In the genomic region with DNA sequence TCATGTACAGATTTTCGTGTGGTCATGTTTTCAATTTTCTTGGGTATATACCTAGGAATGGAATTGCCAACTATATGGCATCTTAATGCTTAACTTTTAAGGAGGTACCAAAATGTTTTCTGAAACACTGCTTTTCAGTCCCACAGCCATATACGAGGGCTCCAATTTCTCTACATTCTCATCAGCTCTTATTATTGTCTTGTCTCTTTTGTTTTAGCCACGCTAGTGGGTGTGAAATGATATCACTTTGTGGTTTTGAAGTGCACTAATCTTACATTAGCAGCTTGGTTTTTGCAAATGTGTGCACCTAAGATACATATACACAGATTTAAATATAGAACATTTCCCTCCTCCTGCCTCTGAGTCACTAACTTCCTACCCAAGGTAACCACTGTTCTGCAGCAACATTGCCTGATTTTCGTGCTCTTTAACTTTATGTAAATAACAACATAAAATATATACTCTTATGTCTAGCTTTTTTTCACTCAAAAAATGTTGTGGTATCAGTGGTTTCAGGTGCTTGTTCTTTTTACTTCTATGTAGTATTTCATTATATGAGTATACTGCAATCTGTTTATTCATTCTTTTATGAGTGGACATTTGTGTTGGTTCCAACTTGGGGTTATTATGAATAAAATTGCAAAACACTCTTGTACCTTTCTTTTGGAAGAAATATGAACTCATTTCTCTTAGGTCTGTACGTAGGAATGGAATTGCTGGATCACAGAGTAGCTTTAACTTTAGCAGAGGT, we compare ENCODE assay signal across 1 cellular context.
TF ChIP-seq lines count a peak whose summit lies in the region.

No MANE protein-coding gene starts in this region.

TF ChIP-seq in K562, 482 proteins besides CTCF, POLR2A, EP300 and RAD21 (continued from another document and continues in another):
- TF ChIP-seq, protein P1, sequence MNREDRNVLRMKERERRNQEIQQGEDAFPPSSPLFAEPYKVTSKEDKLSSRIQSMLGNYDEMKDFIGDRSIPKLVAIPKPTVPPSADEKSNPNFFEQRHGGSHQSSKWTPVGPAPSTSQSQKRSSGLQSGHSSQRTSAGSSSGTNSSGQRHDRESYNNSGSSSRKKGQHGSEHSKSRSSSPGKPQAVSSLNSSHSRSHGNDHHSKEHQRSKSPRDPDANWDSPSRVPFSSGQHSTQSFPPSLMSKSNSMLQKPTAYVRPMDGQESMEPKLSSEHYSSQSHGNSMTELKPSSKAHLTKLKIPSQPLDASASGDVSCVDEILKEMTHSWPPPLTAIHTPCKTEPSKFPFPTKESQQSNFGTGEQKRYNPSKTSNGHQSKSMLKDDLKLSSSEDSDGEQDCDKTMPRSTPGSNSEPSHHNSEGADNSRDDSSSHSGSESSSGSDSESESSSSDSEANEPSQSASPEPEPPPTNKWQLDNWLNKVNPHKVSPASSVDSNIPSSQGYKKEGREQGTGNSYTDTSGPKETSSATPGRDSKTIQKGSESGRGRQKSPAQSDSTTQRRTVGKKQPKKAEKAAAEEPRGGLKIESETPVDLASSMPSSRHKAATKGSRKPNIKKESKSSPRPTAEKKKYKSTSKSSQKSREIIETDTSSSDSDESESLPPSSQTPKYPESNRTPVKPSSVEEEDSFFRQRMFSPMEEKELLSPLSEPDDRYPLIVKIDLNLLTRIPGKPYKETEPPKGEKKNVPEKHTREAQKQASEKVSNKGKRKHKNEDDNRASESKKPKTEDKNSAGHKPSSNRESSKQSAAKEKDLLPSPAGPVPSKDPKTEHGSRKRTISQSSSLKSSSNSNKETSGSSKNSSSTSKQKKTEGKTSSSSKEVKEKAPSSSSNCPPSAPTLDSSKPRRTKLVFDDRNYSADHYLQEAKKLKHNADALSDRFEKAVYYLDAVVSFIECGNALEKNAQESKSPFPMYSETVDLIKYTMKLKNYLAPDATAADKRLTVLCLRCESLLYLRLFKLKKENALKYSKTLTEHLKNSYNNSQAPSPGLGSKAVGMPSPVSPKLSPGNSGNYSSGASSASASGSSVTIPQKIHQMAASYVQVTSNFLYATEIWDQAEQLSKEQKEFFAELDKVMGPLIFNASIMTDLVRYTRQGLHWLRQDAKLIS (CRISPR knock-in tag; IDR thresholded peaks at IDR 0.05) = no peak
- no peak for TF ChIP-seq ZC3H4 (CRISPR knock-in tag; IDR thresholded peaks at IDR 0.05; ENCODE audit: borderline replicate concordance)
- TF ChIP-seq, protein P2, sequence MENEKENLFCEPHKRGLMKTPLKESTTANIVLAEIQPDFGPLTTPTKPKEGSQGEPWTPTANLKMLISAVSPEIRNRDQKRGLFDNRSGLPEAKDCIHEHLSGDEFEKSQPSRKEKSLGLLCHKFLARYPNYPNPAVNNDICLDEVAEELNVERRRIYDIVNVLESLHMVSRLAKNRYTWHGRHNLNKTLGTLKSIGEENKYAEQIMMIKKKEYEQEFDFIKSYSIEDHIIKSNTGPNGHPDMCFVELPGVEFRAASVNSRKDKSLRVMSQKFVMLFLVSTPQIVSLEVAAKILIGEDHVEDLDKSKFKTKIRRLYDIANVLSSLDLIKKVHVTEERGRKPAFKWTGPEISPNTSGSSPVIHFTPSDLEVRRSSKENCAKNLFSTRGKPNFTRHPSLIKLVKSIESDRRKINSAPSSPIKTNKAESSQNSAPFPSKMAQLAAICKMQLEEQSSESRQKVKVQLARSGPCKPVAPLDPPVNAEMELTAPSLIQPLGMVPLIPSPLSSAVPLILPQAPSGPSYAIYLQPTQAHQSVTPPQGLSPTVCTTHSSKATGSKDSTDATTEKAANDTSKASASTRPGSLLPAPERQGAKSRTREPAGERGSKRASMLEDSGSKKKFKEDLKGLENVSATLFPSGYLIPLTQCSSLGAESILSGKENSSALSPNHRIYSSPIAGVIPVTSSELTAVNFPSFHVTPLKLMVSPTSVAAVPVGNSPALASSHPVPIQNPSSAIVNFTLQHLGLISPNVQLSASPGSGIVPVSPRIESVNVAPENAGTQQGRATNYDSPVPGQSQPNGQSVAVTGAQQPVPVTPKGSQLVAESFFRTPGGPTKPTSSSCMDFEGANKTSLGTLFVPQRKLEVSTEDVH (IDR thresholded peaks at IDR 0.05; ENCODE audit: low read depth, partially characterized antibody) = no peak
- TF ChIP-seq, protein P3, sequence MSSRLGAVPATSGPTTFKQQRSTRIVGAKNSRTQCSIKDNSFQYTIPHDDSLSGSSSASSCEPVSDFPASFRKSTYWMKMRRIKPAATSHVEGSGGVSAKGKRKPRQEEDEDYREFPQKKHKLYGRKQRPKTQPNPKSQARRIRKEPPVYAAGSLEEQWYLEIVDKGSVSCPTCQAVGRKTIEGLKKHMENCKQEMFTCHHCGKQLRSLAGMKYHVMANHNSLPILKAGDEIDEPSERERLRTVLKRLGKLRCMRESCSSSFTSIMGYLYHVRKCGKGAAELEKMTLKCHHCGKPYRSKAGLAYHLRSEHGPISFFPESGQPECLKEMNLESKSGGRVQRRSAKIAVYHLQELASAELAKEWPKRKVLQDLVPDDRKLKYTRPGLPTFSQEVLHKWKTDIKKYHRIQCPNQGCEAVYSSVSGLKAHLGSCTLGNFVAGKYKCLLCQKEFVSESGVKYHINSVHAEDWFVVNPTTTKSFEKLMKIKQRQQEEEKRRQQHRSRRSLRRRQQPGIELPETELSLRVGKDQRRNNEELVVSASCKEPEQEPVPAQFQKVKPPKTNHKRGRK (tag; IDR thresholded peaks at IDR 0.05) = no peak
- no peak for TF ChIP-seq MAFF (IDR thresholded peaks at IDR 0.05; ENCODE audit: low read length)
- no peak for TF ChIP-seq ZNF830 (CRISPR knock-in tag; IDR thresholded peaks at IDR 0.05)
- TF ChIP-seq FOXA3 (CRISPR knock-in tag; conservative IDR thresholded peaks at IDR 0.05 in 1 of 2, IDR thresholded peaks at IDR 0.05 in 1 of 2) = peak in 1 of 2 experiments; percentile 53; a peak in 2 of 4 replicates
- no peak for TF ChIP-seq ZZZ3 (IDR thresholded peaks at IDR 0.05)
- peak; percentile 98 for TF ChIP-seq TCF3 (CRISPR knock-in tag; IDR thresholded peaks at IDR 0.05)
- TF ChIP-seq JUNB (CRISPR knock-in tag; conservative IDR thresholded peaks at IDR 0.05) = 0 out of 2 replicates have a peak, but pooled peaks have one; percentile 11
- peak; percentile 40; the same call in 1 of the 2 replicates for TF ChIP-seq SP1 (CRISPR knock-in tag; IDR thresholded peaks at IDR 0.05)
- peak; percentile 96 for TF ChIP-seq CBFA2T2 (conservative IDR thresholded peaks at IDR 0.05)
- no peak for TF ChIP-seq FUS (optimal IDR thresholded peaks at IDR 0.05; ENCODE audit: low read depth, low read length)
- TF ChIP-seq POU5F1 (IDR thresholded peaks at IDR 0.05; ENCODE audit: borderline replicate concordance, low read depth, low read length, partially characterized antibody) = no peak
- TF ChIP-seq HMG20B (CRISPR knock-in tag; IDR thresholded peaks at IDR 0.05) = no peak
- peak; percentile 87 for TF ChIP-seq JUN (IDR thresholded peaks at IDR 0.05; ENCODE audit: borderline replicate concordance, low read depth, low read length)
- TF ChIP-seq JUN (CRISPR knock-in tag; IDR thresholded peaks at IDR 0.05; ENCODE audit: borderline replicate concordance) = no peak
- no peak for TF ChIP-seq ILF3 (IDR thresholded peaks at IDR 0.05; ENCODE audit: borderline replicate concordance)
- TF ChIP-seq, protein P4, sequence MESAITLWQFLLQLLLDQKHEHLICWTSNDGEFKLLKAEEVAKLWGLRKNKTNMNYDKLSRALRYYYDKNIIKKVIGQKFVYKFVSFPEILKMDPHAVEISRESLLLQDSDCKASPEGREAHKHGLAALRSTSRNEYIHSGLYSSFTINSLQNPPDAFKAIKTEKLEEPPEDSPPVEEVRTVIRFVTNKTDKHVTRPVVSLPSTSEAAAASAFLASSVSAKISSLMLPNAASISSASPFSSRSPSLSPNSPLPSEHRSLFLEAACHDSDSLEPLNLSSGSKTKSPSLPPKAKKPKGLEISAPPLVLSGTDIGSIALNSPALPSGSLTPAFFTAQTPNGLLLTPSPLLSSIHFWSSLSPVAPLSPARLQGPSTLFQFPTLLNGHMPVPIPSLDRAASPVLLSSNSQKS (CRISPR knock-in tag; IDR thresholded peaks at IDR 0.05) = no peak
- TF ChIP-seq ESRRB (CRISPR knock-in tag; IDR thresholded peaks at IDR 0.05; ENCODE audit: borderline replicate concordance) = no peak
- peak; percentile 84 for TF ChIP-seq ZNF589 (CRISPR knock-in tag; IDR thresholded peaks at IDR 0.05; ENCODE audit: low read depth)
- TF ChIP-seq, protein P5, sequence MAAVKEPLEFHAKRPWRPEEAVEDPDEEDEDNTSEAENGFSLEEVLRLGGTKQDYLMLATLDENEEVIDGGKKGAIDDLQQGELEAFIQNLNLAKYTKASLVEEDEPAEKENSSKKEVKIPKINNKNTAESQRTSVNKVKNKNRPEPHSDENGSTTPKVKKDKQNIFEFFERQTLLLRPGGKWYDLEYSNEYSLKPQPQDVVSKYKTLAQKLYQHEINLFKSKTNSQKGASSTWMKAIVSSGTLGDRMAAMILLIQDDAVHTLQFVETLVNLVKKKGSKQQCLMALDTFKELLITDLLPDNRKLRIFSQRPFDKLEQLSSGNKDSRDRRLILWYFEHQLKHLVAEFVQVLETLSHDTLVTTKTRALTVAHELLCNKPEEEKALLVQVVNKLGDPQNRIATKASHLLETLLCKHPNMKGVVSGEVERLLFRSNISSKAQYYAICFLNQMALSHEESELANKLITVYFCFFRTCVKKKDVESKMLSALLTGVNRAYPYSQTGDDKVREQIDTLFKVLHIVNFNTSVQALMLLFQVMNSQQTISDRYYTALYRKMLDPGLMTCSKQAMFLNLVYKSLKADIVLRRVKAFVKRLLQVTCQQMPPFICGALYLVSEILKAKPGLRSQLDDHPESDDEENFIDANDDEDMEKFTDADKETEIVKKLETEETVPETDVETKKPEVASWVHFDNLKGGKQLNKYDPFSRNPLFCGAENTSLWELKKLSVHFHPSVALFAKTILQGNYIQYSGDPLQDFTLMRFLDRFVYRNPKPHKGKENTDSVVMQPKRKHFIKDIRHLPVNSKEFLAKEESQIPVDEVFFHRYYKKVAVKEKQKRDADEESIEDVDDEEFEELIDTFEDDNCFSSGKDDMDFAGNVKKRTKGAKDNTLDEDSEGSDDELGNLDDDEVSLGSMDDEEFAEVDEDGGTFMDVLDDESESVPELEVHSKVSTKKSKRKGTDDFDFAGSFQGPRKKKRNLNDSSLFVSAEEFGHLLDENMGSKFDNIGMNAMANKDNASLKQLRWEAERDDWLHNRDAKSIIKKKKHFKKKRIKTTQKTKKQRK (IDR thresholded peaks at IDR 0.05; ENCODE audit: borderline replicate concordance, low read depth, low read length) = no peak
- TF ChIP-seq ZKSCAN8 (CRISPR knock-in tag; IDR thresholded peaks at IDR 0.05) = no peak; the same call in 1 of the 2 replicates
- TF ChIP-seq, protein P6, sequence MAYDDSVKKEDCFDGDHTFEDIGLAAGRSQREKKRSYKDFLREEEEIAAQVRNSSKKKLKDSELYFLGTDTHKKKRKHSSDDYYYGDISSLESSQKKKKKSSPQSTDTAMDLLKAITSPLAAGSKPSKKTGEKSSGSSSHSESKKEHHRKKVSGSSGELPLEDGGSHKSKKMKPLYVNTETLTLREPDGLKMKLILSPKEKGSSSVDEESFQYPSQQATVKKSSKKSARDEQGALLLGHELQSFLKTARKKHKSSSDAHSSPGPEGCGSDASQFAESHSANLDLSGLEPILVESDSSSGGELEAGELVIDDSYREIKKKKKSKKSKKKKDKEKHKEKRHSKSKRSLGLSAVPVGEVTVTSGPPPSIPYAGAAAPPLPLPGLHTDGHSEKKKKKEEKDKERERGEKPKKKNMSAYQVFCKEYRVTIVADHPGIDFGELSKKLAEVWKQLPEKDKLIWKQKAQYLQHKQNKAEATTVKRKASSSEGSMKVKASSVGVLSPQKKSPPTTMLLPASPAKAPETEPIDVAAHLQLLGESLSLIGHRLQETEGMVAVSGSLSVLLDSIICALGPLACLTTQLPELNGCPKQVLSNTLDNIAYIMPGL (CRISPR knock-in tag; IDR thresholded peaks at IDR 0.05) = no peak
- no peak for TF ChIP-seq ZNF347 (CRISPR knock-in tag; IDR thresholded peaks at IDR 0.05; ENCODE audit: low read depth)
- no peak for TF ChIP-seq YY1 (IDR thresholded peaks at IDR 0.05; ENCODE audit: borderline replicate concordance in 1 of 3, control insufficient read depth in 1 of 3, extremely low read depth in 1 of 3, insufficient read depth in 3 of 3, insufficient read length in 1 of 3, insufficient replicate concordance in 2 of 3, low read depth in 1 of 3, low read length in 2 of 3)
- TF ChIP-seq, protein P7, sequence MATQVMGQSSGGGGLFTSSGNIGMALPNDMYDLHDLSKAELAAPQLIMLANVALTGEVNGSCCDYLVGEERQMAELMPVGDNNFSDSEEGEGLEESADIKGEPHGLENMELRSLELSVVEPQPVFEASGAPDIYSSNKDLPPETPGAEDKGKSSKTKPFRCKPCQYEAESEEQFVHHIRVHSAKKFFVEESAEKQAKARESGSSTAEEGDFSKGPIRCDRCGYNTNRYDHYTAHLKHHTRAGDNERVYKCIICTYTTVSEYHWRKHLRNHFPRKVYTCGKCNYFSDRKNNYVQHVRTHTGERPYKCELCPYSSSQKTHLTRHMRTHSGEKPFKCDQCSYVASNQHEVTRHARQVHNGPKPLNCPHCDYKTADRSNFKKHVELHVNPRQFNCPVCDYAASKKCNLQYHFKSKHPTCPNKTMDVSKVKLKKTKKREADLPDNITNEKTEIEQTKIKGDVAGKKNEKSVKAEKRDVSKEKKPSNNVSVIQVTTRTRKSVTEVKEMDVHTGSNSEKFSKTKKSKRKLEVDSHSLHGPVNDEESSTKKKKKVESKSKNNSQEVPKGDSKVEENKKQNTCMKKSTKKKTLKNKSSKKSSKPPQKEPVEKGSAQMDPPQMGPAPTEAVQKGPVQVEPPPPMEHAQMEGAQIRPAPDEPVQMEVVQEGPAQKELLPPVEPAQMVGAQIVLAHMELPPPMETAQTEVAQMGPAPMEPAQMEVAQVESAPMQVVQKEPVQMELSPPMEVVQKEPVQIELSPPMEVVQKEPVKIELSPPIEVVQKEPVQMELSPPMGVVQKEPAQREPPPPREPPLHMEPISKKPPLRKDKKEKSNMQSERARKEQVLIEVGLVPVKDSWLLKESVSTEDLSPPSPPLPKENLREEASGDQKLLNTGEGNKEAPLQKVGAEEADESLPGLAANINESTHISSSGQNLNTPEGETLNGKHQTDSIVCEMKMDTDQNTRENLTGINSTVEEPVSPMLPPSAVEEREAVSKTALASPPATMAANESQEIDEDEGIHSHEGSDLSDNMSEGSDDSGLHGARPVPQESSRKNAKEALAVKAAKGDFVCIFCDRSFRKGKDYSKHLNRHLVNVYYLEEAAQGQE (CRISPR knock-in tag; IDR thresholded peaks at IDR 0.05; ENCODE audit: low read depth) = no peak
- no peak for TF ChIP-seq RBM22 (IDR thresholded peaks at IDR 0.05; ENCODE audit: low read depth, low read length, poor library complexity, severe bottlenecking)
- no peak for TF ChIP-seq NFATC3 (IDR thresholded peaks at IDR 0.05)
- TF ChIP-seq, protein P8, sequence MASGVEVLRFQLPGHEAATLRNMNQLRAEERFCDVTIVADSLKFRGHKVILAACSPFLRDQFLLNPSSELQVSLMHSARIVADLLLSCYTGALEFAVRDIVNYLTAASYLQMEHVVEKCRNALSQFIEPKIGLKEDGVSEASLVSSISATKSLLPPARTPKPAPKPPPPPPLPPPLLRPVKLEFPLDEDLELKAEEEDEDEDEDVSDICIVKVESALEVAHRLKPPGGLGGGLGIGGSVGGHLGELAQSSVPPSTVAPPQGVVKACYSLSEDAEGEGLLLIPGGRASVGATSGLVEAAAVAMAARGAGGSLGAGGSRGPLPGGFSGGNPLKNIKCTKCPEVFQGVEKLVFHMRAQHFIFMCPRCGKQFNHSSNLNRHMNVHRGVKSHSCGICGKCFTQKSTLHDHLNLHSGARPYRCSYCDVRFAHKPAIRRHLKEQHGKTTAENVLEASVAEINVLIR (CRISPR knock-in tag; IDR thresholded peaks at IDR 0.05) = no peak
- no peak for TF ChIP-seq ILK (tag; IDR thresholded peaks at IDR 0.05; ENCODE audit: borderline replicate concordance, low read depth)
- no peak for TF ChIP-seq ZNF785 (CRISPR knock-in tag; IDR thresholded peaks at IDR 0.05)
- TF ChIP-seq RB1 (IDR thresholded peaks at IDR 0.05; ENCODE audit: low read depth) = no peak
